3 cellular contexts compared by ENCODE assay signal in the genomic region with DNA sequence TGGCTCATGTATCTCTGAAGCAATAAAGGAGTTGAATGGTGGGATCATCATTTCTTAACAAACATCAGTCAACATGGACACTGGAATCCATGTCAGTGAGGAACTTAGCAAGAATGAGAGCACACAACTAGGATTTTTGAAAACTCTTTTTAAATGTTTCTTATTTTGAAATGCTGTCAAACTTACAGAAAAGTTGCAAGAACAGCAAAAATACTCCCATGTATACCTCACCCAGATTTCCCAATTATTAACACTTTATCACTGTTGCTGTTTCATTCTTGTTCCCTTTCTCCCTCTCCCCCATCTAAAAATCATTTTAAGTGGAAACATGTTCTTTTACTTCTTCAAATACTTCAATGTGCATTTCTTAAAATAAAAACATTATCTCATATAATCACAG.
A peak's percentile ranks its signal among the peaks of the same experiment; 100 is the strongest.
TF ChIP-seq lines count a peak whose summit lies in the region.

No MANE protein-coding gene starts in this region.

TF ChIP-seq in HepG2, 621 proteins besides CTCF, POLR2A, EP300 and RAD21:
- TF ChIP-seq MAFF (IDR thresholded peaks at IDR 0.05; ENCODE audit: low read depth, low read length) = peak; percentile 39; the same call in 1 of the 2 replicates
- peak in 1 of 2 experiments; percentile 67; a peak in 3 of 4 replicates for TF ChIP-seq MAFK (conservative IDR thresholded peaks at IDR 0.05 in 1 of 2, IDR thresholded peaks at IDR 0.05 in 1 of 2; ENCODE audit: low read length in 2 of 2)
- no peak for TF ChIP-seq GZF1 (CRISPR knock-in tag; IDR thresholded peaks at IDR 0.05)

TF ChIP-seq in IMR-90, 13 proteins besides CTCF, POLR2A, EP300 and RAD21:
- peak; percentile 49; the same call in 1 of the 2 replicates for TF ChIP-seq MAFK (IDR thresholded peaks at IDR 0.05; ENCODE audit: low read depth, low read length)
- TF ChIP-seq FOS (IDR thresholded peaks at IDR 0.05; ENCODE audit: low read depth, low read length) = no peak

TF ChIP-seq in K562, 482 proteins besides CTCF, POLR2A, EP300 and RAD21:
- TF ChIP-seq, protein P1, sequence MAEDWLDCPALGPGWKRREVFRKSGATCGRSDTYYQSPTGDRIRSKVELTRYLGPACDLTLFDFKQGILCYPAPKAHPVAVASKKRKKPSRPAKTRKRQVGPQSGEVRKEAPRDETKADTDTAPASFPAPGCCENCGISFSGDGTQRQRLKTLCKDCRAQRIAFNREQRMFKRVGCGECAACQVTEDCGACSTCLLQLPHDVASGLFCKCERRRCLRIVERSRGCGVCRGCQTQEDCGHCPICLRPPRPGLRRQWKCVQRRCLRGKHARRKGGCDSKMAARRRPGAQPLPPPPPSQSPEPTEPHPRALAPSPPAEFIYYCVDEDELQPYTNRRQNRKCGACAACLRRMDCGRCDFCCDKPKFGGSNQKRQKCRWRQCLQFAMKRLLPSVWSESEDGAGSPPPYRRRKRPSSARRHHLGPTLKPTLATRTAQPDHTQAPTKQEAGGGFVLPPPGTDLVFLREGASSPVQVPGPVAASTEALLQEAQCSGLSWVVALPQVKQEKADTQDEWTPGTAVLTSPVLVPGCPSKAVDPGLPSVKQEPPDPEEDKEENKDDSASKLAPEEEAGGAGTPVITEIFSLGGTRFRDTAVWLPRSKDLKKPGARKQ (CRISPR knock-in tag; IDR thresholded peaks at IDR 0.05) = no peak
- TF ChIP-seq ZNF316 (IDR thresholded peaks at IDR 0.05) = peak; percentile 10; the same call in 1 of the 2 replicates
TF ChIP-seq in K562: peak in this region for 1.
